ENCODE assay signal across 8 cellular contexts in genomic region chr19:5369962-5370367, GRCh38. TPM values are rescaled to one million over a fixed set of nuclear protein-coding genes. Genes with fewer than 3 reads are reported as not detected.
DNase-seq lines count a peak whose midpoint lies in the region; ATAC-seq and TF ChIP-seq lines count a peak whose summit lies in the region.

No MANE protein-coding gene starts in this region.

- H3K4me3 ChIP-seq in esophagus muscularis mucosa (no peak overlapping the region), coronary artery (no peak overlapping the region)

- H3K4me1 ChIP-seq in esophagus muscularis mucosa = no peaks in the 10 kb centered on the region

- ATAC-seq in HG03196 (IDR thresholded peaks at IDR 0.05; ENCODE audit: unreplicated experiment) = no peak

- H3K9me3 ChIP-seq in esophagus muscularis mucosa = no peaks in the 10 kb centered on the region

- no peak for TF ChIP-seq EP300 in esophagus muscularis mucosa (IDR thresholded peaks at IDR 0.05)

- no peak for TF ChIP-seq POLR2A in esophagus muscularis mucosa (IDR thresholded peaks at IDR 0.05; ENCODE audit: low read depth)

- H3K27ac ChIP-seq in esophagus muscularis mucosa (replicated peaks in 1 of 4) (no peak overlapping the region), coronary artery (no peak overlapping the region)

- TF ChIP-seq CTCF in esophagus muscularis mucosa (IDR thresholded peaks at IDR 0.05) (peak; percentile 46 to 53 (median 51)), coronary artery (IDR thresholded peaks at IDR 0.05) (no peak)

- intact Hi-C loops in esophagus muscularis mucosa (cut with DNase I) = loop anchor here (10.0 kb wide), 1 partner anchor 205 kb away; no protein-coding TSS in a partner anchor

- peaks cover 0 to 72% (median 2%) of the 10 kb centered on the region in 4 donors for H3K27me3 ChIP-seq in esophagus muscularis mucosa

- 28% methylated on average over 8 of the region's 8 CpGs for WGBS in esophagus muscularis mucosa

- no peaks in the 10 kb centered on the region for H3K36me3 ChIP-seq in esophagus muscularis mucosa

- DNase-seq in DMS53 (lab: John Stamatoyannopoulos, UW) = peak; percentile 38
- peak; percentile 63 for DNase-seq in HuH-7.5 (ENCODE audit: low spot score)
- peak; percentile 31 to 38 for DNase-seq in activated CD4-positive, alpha-beta T cell treated with anti-CD3 and anti-CD28 coated beads, Interleukin-2, amount 50 U/mL, for 24 hours (ENCODE audit: low read depth in 1 of 2, low spot score in 1 of 2)
- no peak for DNase-seq in esophagus muscularis mucosa (ENCODE audit: extremely low spot score)
- peak; percentile 2 for DNase-seq in pons (ENCODE audit: low spot score)
- DNase-seq in NCI-H1048 (lab: John Stamatoyannopoulos, UW) = no peak
- no peak for DNase-seq in coronary artery (ENCODE audit: low spot score)

RNA-seq across cellular contexts. Expression of gene PTPRS, which starts 29.4 kb away (rescaled TPM):
- 100 to 1,000 TPM; 140 to 311 (median 224) TPM for total RNA-seq in esophagus muscularis mucosa

Comparison
In these comparisons a context has a peak if more than half of its experiments do, and no peak if none do; other contexts are left out.
1. DNase-seq: peak in DMS53 (single experiment), HuH-7.5 (single experiment), activated CD4-positive, alpha-beta T cell treated with anti-CD3 and anti-CD28 coated beads, Interleukin-2, amount 50 U/mL, for 24 hours (2 of 2) and pons (single experiment); none in esophagus muscularis mucosa (single experiment), NCI-H1048 (single experiment) and coronary artery (single experiment).